8 cellular contexts compared by ENCODE assay signal in genomic region chr12:4855121-4855924, GRCh38. TPM values are rescaled to one million over a fixed set of nuclear protein-coding genes. Genes with fewer than 3 reads are reported as not detected.
DNase-seq lines count a peak whose midpoint lies in the region; ATAC-seq, FAIRE-seq and TF ChIP-seq lines count a peak whose summit lies in the region.

No MANE protein-coding gene starts in this region.

- no peaks in the 10 kb centered on the region for H3K23me2 ChIP-seq in H9 (ENCODE audit: insufficient read length, low read depth, low read length, poor library complexity, severe bottlenecking)

- H3K9me3 Mint-ChIP-seq in H9 = no peaks in the 10 kb centered on the region; a peak in 1 of 5 replicates

- peak; percentile 89 for FAIRE-seq in islet of Langerhans (lab: Jason Lieb, UNC)

- no peak overlapping the region for H4K91ac ChIP-seq in H9 (ENCODE audit: insufficient read length, low read depth, low read length)

- no peaks in the 10 kb centered on the region for H3K79me1 ChIP-seq in H9 (ENCODE audit: insufficient read depth, low read depth, low read length, poor library complexity, severe bottlenecking)

- no peak for ATAC-seq in HG03342 (IDR thresholded peaks at IDR 0.05; ENCODE audit: unreplicated experiment)

- H2BK120ac ChIP-seq in H9 (ENCODE audit: low read depth, low read length, poor library complexity, severe bottlenecking) = no peak overlapping the region

- 0 out of 2 replicates have a peak, but pooled peaks cover 1% of the 10 kb centered on the region for H3K4me1 ChIP-seq in H9 (ENCODE audit: insufficient read depth, low read length)
- peaks cover 0 to 7% of the 10 kb centered on the region in 2 donors for H3K4me1 ChIP-seq in breast epithelium

- no peak overlapping the region for H3K4me3 ChIP-seq in breast epithelium

- no peaks in the 10 kb centered on the region for H3K79me2 ChIP-seq in H9 (ENCODE audit: insufficient read depth, low read length)

- no peak overlapping the region for H3K4me2 ChIP-seq in H9 (ENCODE audit: insufficient read depth, insufficient read length, low read length)

- TF ChIP-seq CTCF in H9 (conservative IDR thresholded peaks at IDR 0.05) = peak; percentile 89
- TF ChIP-seq CTCF in breast epithelium (IDR thresholded peaks at IDR 0.05) = peak; percentile 54 to 74 (median 70)

- no peak overlapping the region for H3K23ac ChIP-seq in H9 (ENCODE audit: insufficient read length, low read depth, low read length)

- DNase-seq in COLO829 (ENCODE audit: low spot score) = peak; percentile 76
- peak; percentile 90 for DNase-seq in H9
- DNase-seq in NCI-H2081 (lab: John Stamatoyannopoulos, UW) = peak; percentile 81 to 87
- peak in 3 of 5 experiments; percentile 24 to 82 (median 38) for DNase-seq in T-helper 2 cell
- DNase-seq in breast epithelium (ENCODE audit: low spot score in 2 of 2) = peak in 1 of 2 donors; percentile 48
- DNase-seq in stimulated activated CD4-positive, alpha-beta T cell treated with anti-CD3 and anti-CD28 coated beads, Interleukin-1b, Interleukin-23, amount 100 ng/mL, for 24 hours (ENCODE audit: low read depth in 4 of 4, low spot score in 1 of 4) = peak; percentile 18 to 32 (median 28)

- no peak overlapping the region for H3K18ac ChIP-seq in H9 (ENCODE audit: insufficient read length, low read depth, low read length)

- no peak overlapping the region for H2AK5ac ChIP-seq in H9 (ENCODE audit: insufficient read length, low read length)

- H3K9me3 ChIP-seq in H9 (ENCODE audit: control insufficient read depth, low read depth, low read length) (no peaks in the 10 kb centered on the region), breast epithelium (no peaks in the 10 kb centered on the region)

- H3K27me3 ChIP-seq in H9 (ENCODE audit: insufficient read depth, low read length) (no peaks in the 10 kb centered on the region; the same call in 1 of the 2 replicates), breast epithelium (peaks cover 0 to under 1% of the 10 kb centered on the region in 2 donors)

- H3K27me3 Mint-ChIP-seq in H9 (ENCODE audit: low read depth) = peaks cover 50% of the 10 kb centered on the region

- H3K4me3 Mint-ChIP-seq in H9 = no peak overlapping the region

- H4K5ac ChIP-seq in H9 (ENCODE audit: insufficient read length, low read depth, low read length) = no peak overlapping the region

- H4K20me1 ChIP-seq in H9 (ENCODE audit: control insufficient read depth, insufficient read depth, insufficient read length) = no peaks in the 10 kb centered on the region

- H2BK15ac ChIP-seq in H9 (ENCODE audit: low read depth, low read length) = no peak overlapping the region

- no peak overlapping the region for H3K9ac ChIP-seq in H9 (ENCODE audit: extremely low read depth, insufficient read length, low read length)

- H4K8ac ChIP-seq in H9 (replicated peaks; ENCODE audit: insufficient read length, low read depth, low read length) = no peak overlapping the region

- H2AFZ ChIP-seq in H9 (ENCODE audit: low read length) = no peak overlapping the region

- H3K27ac ChIP-seq in H9 (ENCODE audit: insufficient read length, low read depth, low read length) = no peak overlapping the region
- no peak overlapping the region for H3K27ac ChIP-seq in breast epithelium

- no peak overlapping the region for H2BK20ac ChIP-seq in H9 (ENCODE audit: low read depth, low read length, poor library complexity, severe bottlenecking)

- 0 out of 7 replicates have a peak, but pooled peaks cover 0 to 2% (median 0%) of the 10 kb centered on the region in 3 experiments for H3K36me3 Mint-ChIP-seq in H9 (ENCODE audit: insufficient read depth in 1 of 3, low read depth in 3 of 3)

- H2BK5ac ChIP-seq in H9 (ENCODE audit: insufficient read length, low read length) = no peak overlapping the region

- intact Hi-C loops in breast epithelium (cut with DNase I; ENCODE audit: low total_unique reads) = loop anchor here (10.0 kb wide), 1 partner anchor 149 kb away; no protein-coding TSS in a partner anchor

- peaks cover 15 to 19% of the 10 kb centered on the region in 2 experiments for H3K4me1 Mint-ChIP-seq in H9

- WGBS in H9 (ENCODE audit: extremely low coverage, insufficient read length, low lambda C conversion rate) = no CpG with 5 or more reads among the region's 14 CpGs

- no peak overlapping the region for H2BK12ac ChIP-seq in H9 (ENCODE audit: insufficient read length, low read depth, low read length)

- no peaks in the 10 kb centered on the region for H3K36me3 ChIP-seq in breast epithelium

- no peak overlapping the region for H3K4ac ChIP-seq in H9 (ENCODE audit: low read depth, low read length)

- TF ChIP-seq POLR2A in breast epithelium (IDR thresholded peaks at IDR 0.05) = no peak

- no peak overlapping the region for H3K27ac Mint-ChIP-seq in H9

- no peak overlapping the region for H3K14ac ChIP-seq in H9 (ENCODE audit: insufficient read depth, low read length)

- no peak overlapping the region for H3K56ac ChIP-seq in H9 (ENCODE audit: insufficient read length, low read depth, low read length)

- no peak overlapping the region for H3T11ph ChIP-seq in H9 (ENCODE audit: low read length)

RNA-seq across cellular contexts. Expression of gene KCNA1, which starts 54.4 kb away (rescaled TPM):
- total RNA-seq in H9 (2021) (0.92 and 0.98 TPM in 2 replicates), breast epithelium (1 to 10 TPM in 2 of 3 donors, under 1 TPM in 1; 0.48 to 1.3 (median 1.3) TPM)
